In the genomic region with DNA sequence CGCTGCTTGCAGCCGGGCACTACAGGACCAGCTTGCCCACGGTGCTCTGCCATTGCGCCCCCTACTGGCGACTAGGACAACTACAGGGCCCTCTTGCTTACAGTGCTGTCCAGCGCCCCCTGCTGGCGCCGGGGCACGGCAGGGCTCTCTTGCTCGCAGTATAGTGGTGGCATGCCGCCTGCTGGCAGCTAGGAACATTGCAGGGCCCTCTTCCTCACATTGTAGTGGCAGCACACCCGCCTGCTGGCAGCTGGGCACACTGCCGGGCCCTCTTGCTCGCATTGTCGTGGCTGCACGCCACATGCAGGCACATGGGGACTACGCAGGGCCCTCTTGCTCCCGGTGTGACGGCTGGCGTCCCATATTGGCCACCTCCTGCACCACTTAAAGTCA, we compare ENCODE assay signal across 8 cellular contexts. TPM values are rescaled to one million over a fixed set of nuclear protein-coding genes. Genes with fewer than 3 reads are reported as not detected.
DNase-seq lines count a peak whose midpoint lies in the region; ATAC-seq and TF ChIP-seq lines count a peak whose summit lies in the region.
"Not testable (repeated sequence)": the region's sequence is repeated elsewhere in the genome, so short reads cannot be mapped to it uniquely, and the experiment has no call there.

No MANE protein-coding gene starts in this region.

- TF ChIP-seq POLR2A in NB4 (IDR thresholded peaks at IDR 0.05; ENCODE audit: extremely low read depth, insufficient read length), result not testable (repeated sequence)

- not testable (repeated sequence) for H3K4me1 Mint-ChIP-seq in central memory CD8-positive, alpha-beta T cell

- H4K91ac ChIP-seq in neuronal stem cell (ENCODE audit: low read depth, low read length, poor library complexity), result not testable (repeated sequence)

- H4K8ac ChIP-seq in neuronal stem cell (ENCODE audit: low read depth, low read length), result not testable (repeated sequence)

- H2BK12ac ChIP-seq in neuronal stem cell (ENCODE audit: low read length), result not testable (repeated sequence)

- H2AK5ac ChIP-seq in neuronal stem cell (ENCODE audit: low read depth, low read length), result not testable (repeated sequence)

- DNase-seq in Ammon's horn (ENCODE audit: low spot score) (peak; percentile 96), NB4 (ENCODE audit: low read depth) (peak; percentile 95), right atrium auricular region (ENCODE audit: low spot score) (peak; percentile 95)
- DNase-seq in activated CD8-positive, alpha-beta memory T cell treated with anti-CD3 and anti-CD28 coated beads for 1 hour (ENCODE audit: extremely low read depth in 1 of 2, low read depth in 1 of 2), result peak; percentile 78 to 79
- DNase-seq in central memory CD8-positive, alpha-beta T cell (ENCODE audit: low spot score in 2 of 2), result peak; percentile 94
- not testable (repeated sequence) for DNase-seq in neuronal stem cell (ENCODE audit: low spot score)
- DNase-seq in stimulated activated CD8-positive, alpha-beta memory T cell treated with anti-CD3 and anti-CD28 coated beads, Interleukin-15, amount 100 ng/mL, for 4 hours (ENCODE audit: low read depth in 2 of 2), result peak; percentile 84 to 90

- not testable (repeated sequence) for H3K9me3 Mint-ChIP-seq in central memory CD8-positive, alpha-beta T cell

- peak overlapping the region; percentile 87 to 91 for H3K27ac ChIP-seq in right atrium auricular region
- H3K27ac ChIP-seq in neuronal stem cell (replicated peaks; ENCODE audit: low read length), result not testable (repeated sequence)

- H3K36me3 ChIP-seq in right atrium auricular region; neuronal stem cell (replicated peaks in 1 of 2; ENCODE audit: control insufficient read depth in 2 of 2, insufficient read depth in 2 of 2, low read length in 2 of 2): not testable (repeated sequence)

- H2BK5ac ChIP-seq in neuronal stem cell (ENCODE audit: low read length), result not testable (repeated sequence)

- H2BK120ac ChIP-seq in neuronal stem cell (ENCODE audit: low read depth, low read length), result not testable (repeated sequence)

- H3K36me3 Mint-ChIP-seq in central memory CD8-positive, alpha-beta T cell (ENCODE audit: insufficient read depth), result peaks cover 14% of the 10 kb centered on the region

- H2BK15ac ChIP-seq in neuronal stem cell (ENCODE audit: low read length), result not testable (repeated sequence)

- not testable (repeated sequence) for H3K4ac ChIP-seq in neuronal stem cell (ENCODE audit: low read length)

- H3K4me3 ChIP-seq in NB4 (ENCODE audit: low read depth, low read length) (peak overlapping the region; percentile 47), right atrium auricular region (peak overlapping the region; percentile 65 to 69), neuronal stem cell (ENCODE audit: low read length in 2 of 2) (peak overlapping the region in 1 of 2 donors; percentile 53)

- peak overlapping the region; percentile 84 for H3K4me3 Mint-ChIP-seq in central memory CD8-positive, alpha-beta T cell

- not testable (repeated sequence) for H3K79me1 ChIP-seq in neuronal stem cell (ENCODE audit: low read depth, low read length)

- H3K14ac ChIP-seq in neuronal stem cell (ENCODE audit: low read length), result not testable (repeated sequence)

- peak overlapping the region; percentile 77 for H2AFZ ChIP-seq in neuronal stem cell (ENCODE audit: low read length)

- H3K27me3 Mint-ChIP-seq in central memory CD8-positive, alpha-beta T cell, result not testable (repeated sequence)

- not testable (repeated sequence) for H3K23ac ChIP-seq in neuronal stem cell (ENCODE audit: low read depth, low read length, poor library complexity)

- H3K9me3 ChIP-seq in right atrium auricular region; neuronal stem cell (replicated peaks in 1 of 2; ENCODE audit: control insufficient read depth in 2 of 2, insufficient read depth in 1 of 2, low read depth in 1 of 2, low read length in 2 of 2): not testable (repeated sequence)

- not testable (repeated sequence) for H3K27me3 ChIP-seq in right atrium auricular region; neuronal stem cell (ENCODE audit: control insufficient read depth in 3 of 3, insufficient read depth in 3 of 3, low read depth in 1 of 3, low read length in 3 of 3)

- peak; percentile 98 for TF ChIP-seq CTCF in NB4 (IDR thresholded peaks at IDR 0.05; ENCODE audit: low read depth, low read length)
- peak; percentile 97 to 100 for TF ChIP-seq CTCF in right atrium auricular region (IDR thresholded peaks at IDR 0.05)

- not testable (repeated sequence) for H3K4me2 ChIP-seq in neuronal stem cell (ENCODE audit: insufficient read depth, low read length, poor library complexity, severe bottlenecking)

- H3K18ac ChIP-seq in neuronal stem cell (ENCODE audit: low read length), result peak overlapping the region; percentile 17

- not testable (repeated sequence) for H3K9ac ChIP-seq in neuronal stem cell (ENCODE audit: low read depth, low read length, poor library complexity)

- WGBS in neuronal stem cell (ENCODE audit: extremely low coverage in 2 of 2, insufficient read length in 2 of 2, insufficient replicate concordance in 1 of 2), 2 donors, result no CpG with 5 or more reads among the region's 20 CpGs

- ATAC-seq in GM21390 (IDR thresholded peaks at IDR 0.05; ENCODE audit: unreplicated experiment), result peak; percentile 27
- peak; percentile 50 for ATAC-seq in central memory CD8-positive, alpha-beta T cell (replicated peaks; ENCODE audit: extremely low read depth, poor library complexity, severe bottlenecking)

- H3K4me1 ChIP-seq in right atrium auricular region; neuronal stem cell (ENCODE audit: control insufficient read depth in 2 of 2, insufficient read depth in 1 of 2, low read depth in 1 of 2, low read length in 2 of 2): not testable (repeated sequence)

- H3K27ac Mint-ChIP-seq in central memory CD8-positive, alpha-beta T cell (ENCODE audit: low read depth), result peak overlapping the region; percentile 84

RNA-seq across cellular contexts. Expression of gene RABL2A, which starts 23.0 kb away (rescaled TPM):
- total RNA-seq in right atrium auricular region, result 1 to 10 TPM; 1.7 to 2.7 TPM
- 25.1 TPM for polyA plus RNA-seq in neuronal stem cell (2013, experiment 1 of 2)
- 23.4 TPM for polyA plus RNA-seq in neuronal stem cell (2013, experiment 2 of 2)
